Comparison of ENCODE assay signal across 22 cellular contexts in the genomic region with DNA sequence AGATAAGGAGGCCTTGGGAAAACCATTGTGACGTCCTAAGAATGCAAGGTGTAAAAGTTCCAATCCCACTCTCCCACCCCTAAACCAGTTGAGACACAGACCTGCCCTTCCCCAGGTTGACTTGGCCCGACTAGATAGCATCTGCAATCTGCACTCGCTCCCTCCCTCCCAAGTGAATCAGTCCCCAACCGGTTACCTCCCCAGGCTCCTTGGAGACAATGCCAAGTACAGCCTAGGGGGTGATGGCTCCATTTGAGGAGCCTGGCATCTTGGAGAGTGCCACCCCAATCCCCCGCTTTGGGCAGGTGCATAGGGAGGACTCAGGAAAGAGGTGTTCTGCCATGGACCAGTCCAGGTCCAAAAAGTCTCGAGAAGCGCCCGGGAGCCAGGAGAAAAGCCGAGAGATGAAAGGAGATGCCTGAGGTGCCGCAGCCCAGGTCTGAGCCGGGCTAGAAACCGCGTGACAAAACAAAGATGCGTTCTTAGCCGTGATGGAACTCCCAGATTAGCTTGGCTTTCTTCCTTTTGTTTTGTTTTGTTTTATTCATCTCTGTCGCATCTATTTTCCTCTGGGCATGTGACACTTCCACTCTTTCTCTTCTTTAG. TPM values are rescaled to one million over a fixed set of nuclear protein-coding genes. Genes with fewer than 3 reads are reported as not detected.
DNase-seq lines count a peak whose midpoint lies in the region; TF ChIP-seq lines count a peak whose summit lies in the region.
"Had no signal": no experiment of that assay in that cellular context is flagged by ENCODE, and none has a peak within 500 bp of the region (broad histone marks: within the 10 kb centered on the region; RNA-seq: fewer than 3 reads in every experiment).

No MANE protein-coding gene starts in this region.

- H3K4me1 Mint-ChIP-seq in type B pancreatic cell (ENCODE audit: unreplicated experiment) (peaks cover 29% of the 10 kb centered on the region), endothelial cell (ENCODE audit: unreplicated experiment) (no peaks in the 10 kb centered on the region)
- H3K4me1 Mint-ChIP-seq: GM23338 had no signal

- H3K9me3 Mint-ChIP-seq in type B pancreatic cell (no peaks in the 10 kb centered on the region), endothelial cell (ENCODE audit: unreplicated experiment) (no peaks in the 10 kb centered on the region)
- H3K9me3 Mint-ChIP-seq: GM23338, IgD-negative memory B cell had no signal

- peaks cover 13% of the 10 kb centered on the region for H3K79me2 ChIP-seq in osteoblast (ENCODE audit: insufficient read depth, low read length)

- H3K27me3 ChIP-seq in osteoblast (ENCODE audit: insufficient read depth, low read length): peaks cover 11% of the 10 kb centered on the region

- H3K27me3 Mint-ChIP-seq in type B pancreatic cell (no peaks in the 10 kb centered on the region), endothelial cell (ENCODE audit: unreplicated experiment) (peaks cover 6% of the 10 kb centered on the region)
- H3K27me3 Mint-ChIP-seq: IgD-negative memory B cell had no signal

- H3K36me3 Mint-ChIP-seq in type B pancreatic cell (no peaks in the 10 kb centered on the region), endothelial cell (ENCODE audit: low read depth, unreplicated experiment) (no peaks in the 10 kb centered on the region)

- H3K4me3 Mint-ChIP-seq in type B pancreatic cell: peak overlapping the region; percentile 9
- no peak overlapping the region for H3K4me3 Mint-ChIP-seq in endothelial cell (ENCODE audit: unreplicated experiment)
- H3K4me3 Mint-ChIP-seq: CD14-positive monocyte, GM23338 had no signal

- H3K4me2 ChIP-seq in osteoblast (ENCODE audit: insufficient read depth, low read length): peak overlapping the region; percentile 39
- H3K4me2 ChIP-seq: GM23338 had no signal

- H3K4me3 ChIP-seq in osteoblast (ENCODE audit: insufficient read depth, low read length): no peak overlapping the region
- H3K4me3 ChIP-seq: GM23338, SJCRH30 had no signal

- TF ChIP-seq CTCF in osteoblast (IDR thresholded peaks at IDR 0.05; ENCODE audit: extremely low read depth, low read depth, low read length) (no peak), type B pancreatic cell (conservative IDR thresholded peaks at IDR 0.05) (no peak), endothelial cell (IDR thresholded peaks at IDR 0.05; ENCODE audit: unreplicated experiment) (no peak)

- in situ Hi-C loops in SK-MEL-5 (cut with HindIII; ENCODE audit: low pct_unique_long_range_greater_than_20kb, low sequenced_read_pairs): no loop called here

- H2AFZ ChIP-seq in osteoblast (ENCODE audit: low read length): no peak overlapping the region
- H2AFZ ChIP-seq: GM23338 had no signal

- H3K4me1 ChIP-seq in osteoblast (ENCODE audit: insufficient read depth, low read length): peaks cover 16% of the 10 kb centered on the region

- H3K27ac Mint-ChIP-seq in type B pancreatic cell (peak overlapping the region; percentile 21), endothelial cell (ENCODE audit: unreplicated experiment) (no peak overlapping the region)
- H3K27ac Mint-ChIP-seq: GM23338, IgD-negative memory B cell had no signal

- peak; percentile 11 for DNase-seq in SK-MEL-5 (ENCODE audit: low read depth, low spot score)
- DNase-seq in foreskin melanocyte: peak; percentile 24
- no peak for DNase-seq in osteoblast (ENCODE audit: insufficient read length, low spot score, missing footprints)
- DNase-seq in type B pancreatic cell (ENCODE audit: extremely low spot score, unreplicated experiment): no peak
- DNase-seq in NCI-H226: no peak
- DNase-seq in endothelial cell (ENCODE audit: low spot score): no peak
- DNase-seq in ecto neural progenitor cell (ENCODE audit: low spot score): no peak
- DNase-seq in OCI-M1 (lab: John Stamatoyannopoulos, UW): no peak
- DNase-seq: AML-193, DMS79 treated with DMSO at 0.1 percent for 48 hours, HCEC 1CT, NCI-H1105 treated with DMSO at 0.1 percent for 48 hours, NCI-H1694 treated with DMSO at 0.1 percent for 48 hours, NCI-H2107, NCI-H510A treated with DMSO at 0.1 percent for 48 hours, NCI-H774, PC-3, SJCRH30 had no signal

- no peaks in the 10 kb centered on the region for H4K20me1 ChIP-seq in osteoblast (ENCODE audit: insufficient read depth, low read length)

- H3K36me3 ChIP-seq in osteoblast (ENCODE audit: insufficient read depth, low read length): no peaks in the 10 kb centered on the region
- H3K36me3 ChIP-seq: SJCRH30 had no signal

- no peak overlapping the region for H3K27ac ChIP-seq in osteoblast (ENCODE audit: low read depth, low read length)
- H3K27ac ChIP-seq: RWPE1, SJCRH30 had no signal

- H3K9me3 ChIP-seq in osteoblast (ENCODE audit: low read depth, low read length): no peaks in the 10 kb centered on the region
- H3K9me3 ChIP-seq: SJCRH30 had no signal

RNA-seq across cellular contexts. Expression of a gene that starts 18.7 kb away (rescaled TPM):
- 0.08 and 0.18 TPM in 2 replicates for total RNA-seq in SK-MEL-5 (2014; rRNA removed; shearing (Covaris generic))
- 0.10 and 0.18 TPM in 2 replicates for polyA plus RNA-seq in SK-MEL-5 (2015; cell fraction: cytosol; rRNA removed)
- polyA plus RNA-seq in SK-MEL-5 (2015; cell fraction: nucleus; rRNA removed): 2.5 and 2.7 TPM in 2 replicates
- total RNA-seq in osteoblast: 1.1 and 1.5 TPM in 2 replicates
- 0.76 and 4.2 TPM in 2 replicates for total RNA-seq in type B pancreatic cell (ENCODE audit: low replicate concordance)
- 1.2 TPM for total RNA-seq in endothelial cell (ENCODE audit: unreplicated experiment)
- total RNA-seq: PC-3 had no signal

RNA-seq across cellular contexts. Expression of a gene that starts 28.2 kb away (rescaled TPM):
- total RNA-seq in SK-MEL-5 (2014; rRNA removed; shearing (Covaris generic)): not detected in 2 replicates
- polyA plus RNA-seq in SK-MEL-5 (2015; cell fraction: cytosol; rRNA removed): not detected in 2 replicates
- 0.16 TPM in 1 of 2 replicates, not detected in the other for polyA plus RNA-seq in SK-MEL-5 (2015; cell fraction: nucleus; rRNA removed)
- not detected in 2 replicates for total RNA-seq in osteoblast
- total RNA-seq in type B pancreatic cell (ENCODE audit: low replicate concordance): 7.7 and 39.8 TPM in 2 replicates
- not detected for total RNA-seq in endothelial cell (ENCODE audit: unreplicated experiment)
- total RNA-seq: SJCRH30 had no signal
- polyA plus RNA-seq: CD14-positive monocyte, IgD-negative memory B cell had no signal

RNA-seq across cellular contexts. Expression of a gene that starts 34.3 kb away (rescaled TPM):
- total RNA-seq in SK-MEL-5 (2014; rRNA removed; shearing (Covaris generic)): 19.7 and 20.0 TPM in 2 replicates
- 26.4 and 33.9 TPM in 2 replicates for polyA plus RNA-seq in SK-MEL-5 (2015; cell fraction: cytosol; rRNA removed)
- polyA plus RNA-seq in SK-MEL-5 (2015; cell fraction: nucleus; rRNA removed): 33.0 and 38.5 TPM in 2 replicates
- total RNA-seq in osteoblast: 15.3 and 18.1 TPM in 2 replicates
- 16.6 and 38.9 TPM in 2 replicates for total RNA-seq in type B pancreatic cell (ENCODE audit: low replicate concordance)
- 3.4 TPM for total RNA-seq in endothelial cell (ENCODE audit: unreplicated experiment)

RNA-seq across cellular contexts. Expression of a gene that starts 42.9 kb away (rescaled TPM):
- total RNA-seq in SK-MEL-5 (2014; rRNA removed; shearing (Covaris generic)): 941 and 972 TPM in 2 replicates
- polyA plus RNA-seq in SK-MEL-5 (2015; cell fraction: cytosol; rRNA removed): 1,372 and 1,683 TPM in 2 replicates
- polyA plus RNA-seq in SK-MEL-5 (2015; cell fraction: nucleus; rRNA removed): 200 and 219 TPM in 2 replicates
- total RNA-seq in osteoblast (607 and 704 TPM in 2 replicates), type B pancreatic cell (ENCODE audit: low replicate concordance) (947 and 981 TPM in 2 replicates), endothelial cell (ENCODE audit: unreplicated experiment) (1,740 TPM)

RNA-seq across cellular contexts. Expression of a gene that starts 45.2 kb away (rescaled TPM):
- 18.6 and 19.3 TPM in 2 replicates for total RNA-seq in SK-MEL-5 (2014; rRNA removed; shearing (Covaris generic))
- polyA plus RNA-seq in SK-MEL-5 (2015; cell fraction: cytosol; rRNA removed): 17.4 and 18.0 TPM in 2 replicates
- 207 and 273 TPM in 2 replicates for polyA plus RNA-seq in SK-MEL-5 (2015; cell fraction: nucleus; rRNA removed)
- total RNA-seq in osteoblast (50.1 and 53.6 TPM in 2 replicates), type B pancreatic cell (ENCODE audit: low replicate concordance) (67.9 and 72.4 TPM in 2 replicates), endothelial cell (ENCODE audit: unreplicated experiment) (73.8 TPM)

Comparison
In these comparisons a context has a peak if more than half of its experiments do, and no peak if none do; other contexts are left out.
1. DNase-seq: peak in SK-MEL-5 (single experiment) and foreskin melanocyte (single experiment); none in osteoblast (single experiment), type B pancreatic cell (single experiment), NCI-H226 (single experiment), endothelial cell (single experiment), ecto neural progenitor cell (single experiment) and OCI-M1 (single experiment).